3 cellular contexts compared by ENCODE assay signal in genomic region chr1:1239624-1240347, GRCh38.
TF ChIP-seq lines count a peak whose summit lies in the region.

No MANE protein-coding gene starts in this region.

TF ChIP-seq in IMR-90, 13 proteins besides CTCF, POLR2A, EP300 and RAD21:
- no peak for TF ChIP-seq CEBPB (IDR thresholded peaks at IDR 0.05; ENCODE audit: low read depth, low read length)
- TF ChIP-seq MAFK (IDR thresholded peaks at IDR 0.05; ENCODE audit: low read depth, low read length), result no peak
- TF ChIP-seq CHD1 (IDR thresholded peaks at IDR 0.05; ENCODE audit: low read depth, low read length), result no peak
- TF ChIP-seq USF2 (IDR thresholded peaks at IDR 0.05; ENCODE audit: low read depth, low read length), result no peak
- no peak for TF ChIP-seq SMC3 (IDR thresholded peaks at IDR 0.05; ENCODE audit: low read depth, low read length)
- TF ChIP-seq ELK1 (IDR thresholded peaks at IDR 0.05; ENCODE audit: borderline replicate concordance, low read depth, low read length), result no peak
- TF ChIP-seq RFX5 (IDR thresholded peaks at IDR 0.05; ENCODE audit: low read depth, low read length), result no peak
- TF ChIP-seq NFE2L2 (IDR thresholded peaks at IDR 0.05; ENCODE audit: low read depth, low read length), result no peak
- no peak for TF ChIP-seq MXI1 (IDR thresholded peaks at IDR 0.05; ENCODE audit: borderline replicate concordance, low read depth, low read length)
- TF ChIP-seq FOS (IDR thresholded peaks at IDR 0.05; ENCODE audit: low read depth, low read length), result no peak
- TF ChIP-seq RCOR1 (IDR thresholded peaks at IDR 0.05; ENCODE audit: insufficient replicate concordance, low read length), result no peak
- TF ChIP-seq BHLHE40 (IDR thresholded peaks at IDR 0.05; ENCODE audit: low read depth, low read length), result no peak
- TF ChIP-seq MAZ (IDR thresholded peaks at IDR 0.05; ENCODE audit: borderline replicate concordance, low read depth, low read length), result no peak

TF ChIP-seq in WTC11, 78 proteins besides CTCF, POLR2A, EP300 and RAD21:
- TF ChIP-seq GRHL2 (CRISPR knock-in tag; IDR thresholded peaks at IDR 0.05; ENCODE audit: insufficient replicate concordance, severe bottlenecking), result no peak
- TF ChIP-seq PREB (CRISPR knock-in tag; IDR thresholded peaks at IDR 0.05; ENCODE audit: borderline replicate concordance), result no peak
- no peak for TF ChIP-seq JUN (CRISPR knock-in tag; IDR thresholded peaks at IDR 0.05)
- no peak for TF ChIP-seq ZNF671 (CRISPR knock-in tag; IDR thresholded peaks at IDR 0.05)
- peak; percentile 38; the same call in 1 of the 2 replicates for TF ChIP-seq NR2C2 (CRISPR knock-in tag; IDR thresholded peaks at IDR 0.05)
- TF ChIP-seq IRF1 (CRISPR knock-in tag; IDR thresholded peaks at IDR 0.05), result no peak
TF ChIP-seq in WTC11: peak in this region for 1.

TF ChIP-seq in liver, 16 proteins besides CTCF, POLR2A, EP300 and RAD21:
- TF ChIP-seq RXRA (IDR thresholded peaks at IDR 0.05) (peak; percentile 86 to 94), SP1 (IDR thresholded peaks at IDR 0.05) (peak; percentile 21), NR2F2 (IDR thresholded peaks at IDR 0.05) (peak; percentile 85), FOXA2 (IDR thresholded peaks at IDR 0.05) (no peak), HNF4A (conservative IDR thresholded peaks at IDR 0.05) (peak; percentile 57 to 58)
